Comparison of ENCODE assay signal across 8 cellular contexts in genomic region chr22:25786165-25786564, GRCh38. TPM values are rescaled to one million over a fixed set of nuclear protein-coding genes. Genes with fewer than 3 reads are reported as not detected.
"Had no signal": no experiment of that assay in that cellular context is flagged by ENCODE, and none has a peak within 500 bp of the region (broad histone marks: within the 10 kb centered on the region; RNA-seq: fewer than 3 reads in every experiment).

No MANE protein-coding gene starts in this region.

- H3K9ac ChIP-seq: KMS-11 had no signal

- H3K27ac ChIP-seq: HL-60, KMS-11 had no signal

- H3K27ac Mint-ChIP-seq: IgD-negative memory B cell had no signal

- H3K4me1 Mint-ChIP-seq: IgD-negative memory B cell had no signal

- H3K4me3 Mint-ChIP-seq: IgD-negative memory B cell had no signal

- H3K36me3 Mint-ChIP-seq: IgD-negative memory B cell had no signal

- H3K9me3 Mint-ChIP-seq: IgD-negative memory B cell had no signal

- ATAC-seq: HepG2, K562 had no signal

- DNase-seq: IMR-90, KBM-7, KG1 had no signal

- H3K4me3 ChIP-seq: K562 had no signal

- H3K4me2 ChIP-seq: KMS-11 had no signal

RNA-seq across cellular contexts. Expression of gene MYO18B, which starts 44.2 kb away (rescaled TPM):
- polyA plus RNA-seq: IgD-negative memory B cell, IMR-90 had no signal
